Comparison of ENCODE assay signal across 15 cellular contexts in genomic region chr2:217863874-217864273, GRCh38.
DNase-seq lines count a peak whose midpoint lies in the region; ATAC-seq and TF ChIP-seq lines count a peak whose summit lies in the region.
"Had no signal": no experiment of that assay in that cellular context is flagged by ENCODE, and none has a peak within 500 bp of the region (broad histone marks: within the 10 kb centered on the region; RNA-seq: fewer than 3 reads in every experiment).

No MANE protein-coding gene starts in this region.

- H3K4me1 ChIP-seq in esophagus squamous epithelium (peaks cover 0 to 77% (median 10%) of the 10 kb centered on the region in 3 donors), skeletal muscle tissue (ENCODE audit: control insufficient read depth in 3 of 3, insufficient read depth in 3 of 3, low read length in 3 of 3) (peaks cover 63 to 89% (median 67%) of the 10 kb centered on the region in 3 donors), upper lobe of right lung (peaks cover 20% of the 10 kb centered on the region), body of pancreas (peaks cover 8% of the 10 kb centered on the region), foreskin keratinocyte (no peaks in the 10 kb centered on the region)

- H3K27ac ChIP-seq in esophagus squamous epithelium, result peak overlapping the region in 3 of 4 donors; percentile 32 to 62 (median 48)
- H3K27ac ChIP-seq in skeletal muscle tissue (ENCODE audit: low read depth, low read length), result peak overlapping the region; percentile 22
- peak overlapping the region; percentile 17 for H3K27ac ChIP-seq in upper lobe of right lung
- no peak overlapping the region for H3K27ac ChIP-seq in body of pancreas
- H3K27ac ChIP-seq in foreskin keratinocyte, result no peak overlapping the region
- H3K27ac ChIP-seq: HL-60 had no signal

- no peaks in the 10 kb centered on the region for H3K27me3 ChIP-seq in esophagus squamous epithelium
- H3K27me3 ChIP-seq in skeletal muscle tissue (ENCODE audit: control insufficient read depth in 3 of 3, insufficient read depth in 3 of 3, low read length in 3 of 3), result no peaks in the 10 kb centered on the region
- no peaks in the 10 kb centered on the region for H3K27me3 ChIP-seq in upper lobe of right lung
- H3K27me3 ChIP-seq in body of pancreas, result no peaks in the 10 kb centered on the region
- H3K27me3 ChIP-seq in foreskin keratinocyte, result peaks cover 10% of the 10 kb centered on the region

- peaks cover 48% of the 10 kb centered on the region for H3K4me1 Mint-ChIP-seq in memory B cell

- H3K4me3 Mint-ChIP-seq in memory B cell, result no peak overlapping the region

- H3K4me3 ChIP-seq in esophagus squamous epithelium (no peak overlapping the region), skeletal muscle tissue (ENCODE audit: low read length in 3 of 3) (no peak overlapping the region), upper lobe of right lung (no peak overlapping the region), body of pancreas (no peak overlapping the region)
- H3K4me3 ChIP-seq: GM23248, K562 had no signal

- H3K27me3 Mint-ChIP-seq in memory B cell, result no peaks in the 10 kb centered on the region

- no peak for TF ChIP-seq POLR2A in esophagus squamous epithelium (IDR thresholded peaks at IDR 0.05)
- TF ChIP-seq POLR2A in body of pancreas (IDR thresholded peaks at IDR 0.05), result no peak

- no peaks in the 10 kb centered on the region for H3K36me3 Mint-ChIP-seq in memory B cell

- no peaks in the 10 kb centered on the region for H3K9me3 ChIP-seq in esophagus squamous epithelium
- no peaks in the 10 kb centered on the region for H3K9me3 ChIP-seq in skeletal muscle tissue (ENCODE audit: control insufficient read depth in 3 of 3, low read length in 3 of 3)
- H3K9me3 ChIP-seq in upper lobe of right lung, result no peaks in the 10 kb centered on the region
- H3K9me3 ChIP-seq in body of pancreas, result no peaks in the 10 kb centered on the region

- TF ChIP-seq CTCF in esophagus squamous epithelium (IDR thresholded peaks at IDR 0.05) (no peak), upper lobe of right lung (IDR thresholded peaks at IDR 0.05) (no peak), body of pancreas (IDR thresholded peaks at IDR 0.05) (no peak), foreskin keratinocyte (conservative IDR thresholded peaks at IDR 0.05) (no peak)

- intact Hi-C loops in esophagus squamous epithelium (cut with DNase I), result no loop called here
- intact Hi-C loops in upper lobe of right lung (cut with DNase I), result no loop called here
- intact Hi-C loops in body of pancreas (cut with DNase I), result no loop called here

- DNase-seq in esophagus squamous epithelium (lab: John Stamatoyannopoulos, UW) (no peak), memory B cell (ENCODE audit: low spot score in 2 of 2) (no peak), upper lobe of right lung (no peak), body of pancreas (no peak), foreskin keratinocyte (no peak)
- DNase-seq: C1 segment of cervical spinal cord, DMS 273 treated with DMSO at 0.1 percent for 48 hours, GM23248, NCI-H1436 treated with DMSO at 0.1 percent for 48 hours, NCI-H2081, NCI-H510A treated with DMSO at 0.1 percent for 48 hours had no signal

- H3K9me3 Mint-ChIP-seq in memory B cell, result peaks cover 1% of the 10 kb centered on the region

- peak overlapping the region in 2 of 3 donors; percentile 4 to 9 for H3K9ac ChIP-seq in skeletal muscle tissue (ENCODE audit: low read depth in 1 of 3, low read length in 3 of 3)
- H3K9ac ChIP-seq: GM23248 had no signal

- H3K36me3 ChIP-seq in esophagus squamous epithelium, result peaks cover 8 to 95% (median 9%) of the 10 kb centered on the region in 3 donors
- peaks cover 15 to 59% (median 33%) of the 10 kb centered on the region in 3 donors for H3K36me3 ChIP-seq in skeletal muscle tissue (ENCODE audit: control insufficient read depth in 3 of 3, insufficient read depth in 3 of 3, low read length in 3 of 3)
- peaks cover 94% of the 10 kb centered on the region for H3K36me3 ChIP-seq in upper lobe of right lung
- peaks cover 0 to 29% of the 10 kb centered on the region in 2 donors for H3K36me3 ChIP-seq in body of pancreas (replicated peaks in 1 of 2; ENCODE audit: insufficient read depth in 1 of 2, low read depth in 2 of 2)

- ATAC-seq in memory B cell (ENCODE audit: low read depth) (no peak), upper lobe of right lung (no peak), body of pancreas (no peak), foreskin keratinocyte (no peak)
- no peak for ATAC-seq in activated CD4-positive, CD25-positive, alpha-beta regulatory T cell treated with anti-CD3 and anti-CD28 coated beads, Interleukin-2, amount 50 U/mL, for 24 hours
- ATAC-seq: K562 had no signal

- 80 to 94% methylated on average over 4 to 5 of the region's 5 CpGs for WGBS in esophagus squamous epithelium, 2 donors
- 82 to 92% methylated on average over 5 of the region's 5 CpGs for WGBS in body of pancreas, 2 donors

- peak overlapping the region; percentile 42 for H3K27ac Mint-ChIP-seq in memory B cell

Comparison
In these comparisons a context has a peak if more than half of its experiments do, and no peak if none do; other contexts are left out.
1. H3K27ac ChIP-seq: peak in esophagus squamous epithelium (3 of 4), skeletal muscle tissue (single experiment) and upper lobe of right lung (single experiment); none in body of pancreas (0 of 4) and foreskin keratinocyte (single experiment).